24 cellular contexts compared by ENCODE assay signal in genomic region chr6:145630598-145630997, GRCh38.
"Had no signal": no experiment of that assay in that cellular context is flagged by ENCODE, and none has a peak within 500 bp of the region (broad histone marks: within the 10 kb centered on the region; RNA-seq: fewer than 3 reads in every experiment).

No MANE protein-coding gene starts in this region.

- H3K27me3 Mint-ChIP-seq: T-cell had no signal

- H3K4me3 ChIP-seq: MG63, PC-9, SJCRH30, SK-N-MC had no signal

- H3K4me3 Mint-ChIP-seq: T-cell had no signal

- H3K9me3 Mint-ChIP-seq: T-cell had no signal

- DNase-seq: Kasumi-1, MG63, NCI-H1048, NCI-H1105, NCI-H1417 treated with DMSO at 0.1 percent for 48 hours, NCI-H1436 treated with DMSO at 0.1 percent for 48 hours, NCI-H1694 treated with DMSO at 0.1 percent for 48 hours, NCI-H187 treated with DMSO at 0.1 percent for 48 hours, NCI-H2081, NCI-H2171 treated with DMSO at 0.1 percent for 48 hours, NCI-H2227 treated with DMSO at 0.1 percent for 48 hours, NCI-H446, NCI-H524 treated with DMSO at 0.1 percent for 48 hours, NCI-H774, PC-9, SHP77, SIG-M5, SJCRH30, T-cell had no signal

- H3K27ac ChIP-seq: PC-9, RWPE1, SJCRH30, SK-N-MC had no signal

- H3K36me3 ChIP-seq: MG63, SJCRH30 had no signal

- H3K4me1 ChIP-seq: SJCRH30 had no signal

- H3K9me3 ChIP-seq: MG63, SJCRH30 had no signal

- H3K27me3 ChIP-seq: MG63, SJCRH30 had no signal

- H3K27ac Mint-ChIP-seq: T-cell had no signal

- ATAC-seq: Panc1, Right ventricle myocardium inferior, SK-N-SH treated with all-trans-retinoic acid at 6 μM for 48 hours, T-cell had no signal
